In genomic region chr10:113067516-113067915, GRCh38 we compare ENCODE assay signal across 1 cellular context.
TF ChIP-seq lines count a peak whose summit lies in the region.

No MANE protein-coding gene starts in this region.

TF ChIP-seq in WTC11, 78 proteins besides CTCF, POLR2A, EP300 and RAD21 (continued from another document):
- no peak for TF ChIP-seq PREB (CRISPR knock-in tag; IDR thresholded peaks at IDR 0.05; ENCODE audit: borderline replicate concordance)
- no peak for TF ChIP-seq HMGXB4 (CRISPR knock-in tag; IDR thresholded peaks at IDR 0.05)
- TF ChIP-seq ZNF232 (CRISPR knock-in tag; IDR thresholded peaks at IDR 0.05) = no peak
TF ChIP-seq in WTC11: peak in this region for 0.
